Comparison of ENCODE assay signal across 28 cellular contexts in the genomic region with DNA sequence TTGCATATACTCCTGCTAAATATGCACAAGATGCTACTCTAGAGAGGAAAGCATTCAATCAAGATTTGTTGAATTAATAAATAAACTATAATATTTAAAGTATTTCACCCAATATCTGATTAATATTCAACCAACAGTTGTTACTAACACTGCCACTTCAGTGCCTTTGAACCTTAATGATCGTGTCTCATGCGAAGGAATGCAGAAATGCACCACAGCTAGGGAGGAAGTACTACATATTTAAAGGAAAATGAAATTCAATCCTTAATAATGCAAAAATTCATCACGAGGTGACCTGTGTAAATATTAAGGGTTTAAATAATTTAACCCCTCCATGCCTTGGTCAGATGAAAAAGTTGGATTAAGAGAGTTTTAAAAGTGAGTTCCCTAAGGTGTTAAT.
"Had no signal": no experiment of that assay in that cellular context is flagged by ENCODE, and none has a peak within 500 bp of the region (broad histone marks: within the 10 kb centered on the region; RNA-seq: fewer than 3 reads in every experiment).

No MANE protein-coding gene starts in this region.

- H3K36me3 ChIP-seq: stomach, suprapubic skin, thoracic aorta, thyroid gland, tibial artery, tibial nerve, transverse colon, upper lobe of left lung, upper lobe of right lung, uterus, vagina had no signal

- H3K36me3 Mint-ChIP-seq: stimulated activated effector memory CD8-positive, alpha-beta T cell treated with anti-CD3 and anti-CD28 coated beads, Interleukin-12 subunit alpha, Interleukin-12 subunit beta, amount 100 ng/mL, for 72 hours; stimulated activated memory B cell treated with anti-CD40 and anti-IgM and Interleukin-4, amounts not matched to agents 10 μg/mL and 1 μg/mL and 100 μg/mL, for 72 hours; stimulated activated naive B cell treated with anti-CD40 and anti-IgM and Interleukin-4, amounts not matched to agents 10 μg/mL and 1 μg/mL and 100 μg/mL, for 72 hours; type B pancreatic cell had no signal

- H3K27ac Mint-ChIP-seq: stimulated activated effector memory CD8-positive, alpha-beta T cell treated with anti-CD3 and anti-CD28 coated beads, Interleukin-12 subunit alpha, Interleukin-12 subunit beta, amount 100 ng/mL, for 72 hours; stimulated activated memory B cell treated with anti-CD40 and anti-IgM and Interleukin-4, amounts not matched to agents 10 μg/mL and 1 μg/mL and 100 μg/mL, for 72 hours; stimulated activated naive B cell treated with anti-CD40 and anti-IgM and Interleukin-4, amounts not matched to agents 10 μg/mL and 1 μg/mL and 100 μg/mL, for 72 hours; stimulated activated naive CD8-positive, alpha-beta T cell treated with anti-CD3 and anti-CD28 coated beads, Interleukin-15, amount 100 ng/mL, for 72 hours; stimulated activated naive CD8-positive, alpha-beta T cell treated with anti-CD3 and anti-CD28 coated beads, Interleukin-15, Interleukin-2, amounts not matched to agents 100 ng/mL and 50 ng/mL, for 24 hours; type B pancreatic cell had no signal

- H3K4me3 Mint-ChIP-seq: stimulated activated effector memory CD8-positive, alpha-beta T cell treated with anti-CD3 and anti-CD28 coated beads, Interleukin-12 subunit alpha, Interleukin-12 subunit beta, amount 100 ng/mL, for 72 hours; stimulated activated memory B cell treated with anti-CD40 and anti-IgM and Interleukin-4, amounts not matched to agents 10 μg/mL and 1 μg/mL and 100 μg/mL, for 72 hours; stimulated activated naive B cell treated with anti-CD40 and anti-IgM and Interleukin-4, amounts not matched to agents 10 μg/mL and 1 μg/mL and 100 μg/mL, for 72 hours; stimulated activated naive CD8-positive, alpha-beta T cell treated with anti-CD3 and anti-CD28 coated beads, Interleukin-15, amount 100 ng/mL, for 72 hours; stimulated activated naive CD8-positive, alpha-beta T cell treated with anti-CD3 and anti-CD28 coated beads, Interleukin-15, Interleukin-2, amounts not matched to agents 100 ng/mL and 50 ng/mL, for 24 hours; type B pancreatic cell had no signal

- H3K27me3 ChIP-seq: stomach, suprapubic skin, testis, thyroid gland, tibial artery, tibial nerve, transverse colon, upper lobe of left lung, upper lobe of right lung, uterus, vagina had no signal

- DNase-seq: stimulated activated CD4-positive, alpha-beta T cell treated with anti-CD3 and anti-CD28 coated beads, Interleukin-2, amount 100 ng/mL, for 48 hours; stimulated activated CD4-positive, alpha-beta T cell treated with anti-CD3 and anti-CD28 coated beads, Interleukin-4, amount 100 ng/mL, for 1 hour; stimulated activated CD4-positive, alpha-beta T cell treated with anti-CD3 and anti-CD28 coated beads, Interleukin-4, amount 100 ng/mL, for 24 hours; stimulated activated CD4-positive, alpha-beta T cell treated with anti-CD3 and anti-CD28 coated beads, Interleukin-4, amount 100 ng/mL, for 4 hours; stimulated activated CD8-positive, alpha-beta memory T cell treated with anti-CD3 and anti-CD28 coated beads, Interleukin-4, amount 100 ng/mL, for 48 hours; stimulated activated naive B cell treated with anti-CD40 and anti-IgM and Interleukin-4, amounts not matched to agents 10 μg/mL and 1 μg/mL and 100 μg/mL, for 72 hours; stimulated activated naive CD4-positive, alpha-beta T cell; stimulated activated naive CD4-positive, alpha-beta T cell treated with Interleukin-2 at 50 U/mL for 16 hours; stimulated activated naive CD8-positive, alpha-beta T cell treated with anti-CD3 and anti-CD28 coated beads, Interleukin-15, amount 100 ng/mL, for 72 hours; stimulated activated naive CD8-positive, alpha-beta T cell treated with anti-CD3 and anti-CD28 coated beads, Interleukin-15, Interleukin-2, amounts not matched to agents 100 U/mL and 50 U/mL, for 24 hours; stomach; substantia nigra; testis; thyroid gland; tibial artery; transverse colon; trophoblast cell; upper lobe of left lung; upper lobe of right lung; uterus had no signal

- H3K27ac ChIP-seq: stomach, suprapubic skin, testis, thoracic aorta, thyroid gland, tibial artery, tibial nerve, transverse colon, upper lobe of left lung, upper lobe of right lung, uterus, vagina had no signal

- H3K4me3 ChIP-seq: stomach, suprapubic skin, testis, thoracic aorta, thyroid gland, tibial artery, tibial nerve, transverse colon, upper lobe of left lung, upper lobe of right lung, uterus, vagina had no signal

- H3K4me1 ChIP-seq: stomach, suprapubic skin, testis, thyroid gland, tibial artery, tibial nerve, transverse colon, upper lobe of left lung, upper lobe of right lung, uterus, vagina had no signal

- H3K9me3 ChIP-seq: testis, thoracic aorta, thyroid gland, tibial artery, transverse colon, upper lobe of left lung, upper lobe of right lung, uterus, vagina had no signal

- H3K27me3 Mint-ChIP-seq: stimulated activated naive CD8-positive, alpha-beta T cell treated with anti-CD3 and anti-CD28 coated beads, Interleukin-15, amount 100 ng/mL, for 72 hours; stimulated activated naive CD8-positive, alpha-beta T cell treated with anti-CD3 and anti-CD28 coated beads, Interleukin-15, Interleukin-2, amounts not matched to agents 100 ng/mL and 50 ng/mL, for 24 hours; type B pancreatic cell had no signal

- ATAC-seq: stimulated activated effector memory CD8-positive, alpha-beta T cell treated with anti-CD3 and anti-CD28 coated beads, Interleukin-12 subunit alpha, Interleukin-12 subunit beta, amount 100 ng/mL, for 72 hours; stimulated activated memory B cell treated with anti-CD40 and anti-IgM and Interleukin-4, amounts not matched to agents 10 μg/mL and 1 μg/mL and 100 μg/mL, for 72 hours; stimulated activated naive B cell treated with anti-CD40 and anti-IgM and Interleukin-4, amounts not matched to agents 10 μg/mL and 1 μg/mL and 100 μg/mL, for 72 hours; stimulated activated naive CD8-positive, alpha-beta T cell treated with anti-CD3 and anti-CD28 coated beads, Interleukin-15, amount 100 ng/mL, for 72 hours; stimulated activated naive CD8-positive, alpha-beta T cell treated with anti-CD3 and anti-CD28 coated beads, Interleukin-15, Interleukin-2, amounts not matched to agents 100 U/mL and 50 U/mL, for 24 hours; upper lobe of right lung had no signal

- H3K4me1 Mint-ChIP-seq: stimulated activated memory B cell treated with anti-CD40 and anti-IgM and Interleukin-4, amounts not matched to agents 10 μg/mL and 1 μg/mL and 100 μg/mL, for 72 hours had no signal

- H3K9me3 Mint-ChIP-seq: stimulated activated effector memory CD8-positive, alpha-beta T cell treated with anti-CD3 and anti-CD28 coated beads, Interleukin-12 subunit alpha, Interleukin-12 subunit beta, amount 100 ng/mL, for 72 hours had no signal
